In genomic region chr15:71149645-71150557, GRCh38 we compare ENCODE assay signal across 19 cellular contexts. TPM values are rescaled to one million over a fixed set of nuclear protein-coding genes. Genes with fewer than 3 reads are reported as not detected.
DNase-seq lines count a peak whose midpoint lies in the region; ATAC-seq, FAIRE-seq and TF ChIP-seq lines count a peak whose summit lies in the region.
"Had no signal": no experiment of that assay in that cellular context is flagged by ENCODE, and none has a peak within 500 bp of the region (broad histone marks: within the 10 kb centered on the region; RNA-seq: fewer than 3 reads in every experiment).

No MANE protein-coding gene starts in this region.

- TF ChIP-seq EP300 in HepG2 (IDR thresholded peaks at IDR 0.05; ENCODE audit: low read depth in 2 of 2, low read length in 2 of 2), result no peak
- TF ChIP-seq EP300 in HepG2 (CRISPR knock-in tag; IDR thresholded peaks at IDR 0.05; ENCODE audit: borderline replicate concordance), result no peak

- no peak for TF ChIP-seq POLR2A in HepG2 (IDR thresholded peaks at IDR 0.05; ENCODE audit: insufficient read depth in 1 of 2, low read depth in 2 of 2, low read length in 2 of 2)

- DNase-seq in HepG2 (ENCODE audit: low spot score) (no peak), fibroblast of the conjunctiva (ENCODE audit: low read depth) (peak; percentile 17), activated gamma-delta T cell treated with Interleukin-2 at 50 U/mL for 16 hours (no peak), caudate nucleus (lab: John Stamatoyannopoulos, UW) (no peak)
- DNase-seq in CD8-positive, alpha-beta T cell, result no peak
- DNase-seq: ACHN; effector CD8-positive, alpha-beta T cell; GF-D8; naive B cell; NCI-H1436 treated with DMSO at 0.1 percent for 48 hours; NCI-H748 treated with DMSO at 0.1 percent for 48 hours; SHP77; stimulated activated naive CD8-positive, alpha-beta T cell treated with anti-CD3 and anti-CD28 coated beads, Interleukin-15, amount 100 ng/mL, for 72 hours; T1000 had no signal

- H3K79me2 ChIP-seq in HepG2 (ENCODE audit: insufficient read depth, low read length), result no peaks in the 10 kb centered on the region

- WGBS in liver, result 23% methylated on average over 7 of the region's 7 CpGs
- 26% methylated on average over 7 of the region's 7 CpGs for WGBS in HepG2 (ENCODE audit: low lambda C conversion rate)

- H3K9ac ChIP-seq in liver (ENCODE audit: low read depth in 1 of 2, low read length in 2 of 2), result peak overlapping the region in 1 of 2 donors; percentile 36
- H3K9ac ChIP-seq in HepG2 (ENCODE audit: insufficient read depth, low read depth, low read length), result no peak overlapping the region

- no peaks in the 10 kb centered on the region for H4K20me1 ChIP-seq in HepG2 (ENCODE audit: insufficient read depth, low read length)

- H3K9me3 Mint-ChIP-seq in nephron, result no peaks in the 10 kb centered on the region
- no peaks in the 10 kb centered on the region for H3K9me3 Mint-ChIP-seq in CD8-positive, alpha-beta T cell
- H3K9me3 Mint-ChIP-seq: activated T-helper 1 cell treated with anti-CD3 and anti-CD28 coated beads, Interleukin-12 subunit alpha, Interleukin-12 subunit beta, Interleukin-2, Interleukin-4 antibody, amounts not matched to agents 30 ng/mL and 10 ng/mL and 1 ng/mL, durations not matched to agents 14 hours and 24 hours and 36 hours; stimulated activated naive CD8-positive, alpha-beta T cell treated with anti-CD3 and anti-CD28 coated beads, Interleukin-15, amount 100 ng/mL, for 72 hours had no signal

- TF ChIP-seq CTCF in liver (IDR thresholded peaks at IDR 0.05; ENCODE audit: low read depth, low read length, missing input control), result no peak
- TF ChIP-seq CTCF in HepG2 (CRISPR knock-in tag; IDR thresholded peaks at IDR 0.05), result no peak
- no peak for TF ChIP-seq CTCF in nephron (IDR thresholded peaks at IDR 0.05; ENCODE audit: unreplicated experiment in 3 of 3)
- TF ChIP-seq CTCF in CD8-positive, alpha-beta T cell (IDR thresholded peaks at IDR 0.05), result no peak

- POLR2A ChIA-PET in HepG2 (lab: Yijun Ruan, JAX), result no interaction called here
- POLR2A ChIA-PET in CD8-positive, alpha-beta T cell (lab: Charles Lee), result no interaction called here

- intact Hi-C loops in HepG2 (cut with micrococcal nuclease; ENCODE audit: unreplicated experiment), result no loop called here
- intact Hi-C loops in CD8-positive, alpha-beta T cell (cut with DNase I, micrococcal nuclease), result loop anchor here in 1 of 2 experiments (10.0 kb wide), 1 partner anchor 55 kb away; no protein-coding TSS in a partner anchor

- no TSS peak for BruUV-seq in HepG2 (replicated peaks; lab: Mats Ljungman, UMichigan)

- H3K27me3 Mint-ChIP-seq in nephron (ENCODE audit: low read depth), result peaks cover 3% of the 10 kb centered on the region
- H3K27me3 Mint-ChIP-seq in CD8-positive, alpha-beta T cell (ENCODE audit: low read depth), result peaks cover 5% of the 10 kb centered on the region

- in situ Hi-C loops in HepG2 (cut with HindIII; ENCODE audit: extremely low pct_ligation_motif_present, low pct_unique_long_range_greater_than_20kb), result no loop called here

- H3K4me1 ChIP-seq in liver (ENCODE audit: control insufficient read depth in 4 of 4, insufficient read depth in 4 of 4, low read length in 3 of 4) (peaks cover 6 to 64% (median 52%) of the 10 kb centered on the region in 4 donors), HepG2 (ENCODE audit: insufficient read depth, low read length) (no peaks in the 10 kb centered on the region)
- no peaks in the 10 kb centered on the region for H3K4me1 ChIP-seq in CD8-positive, alpha-beta T cell (ENCODE audit: insufficient read depth, low read length)

- ATAC-seq in HepG2, result no peak
- ATAC-seq in CD8-positive, alpha-beta T cell, result no peak
- ATAC-seq in HG02884 (IDR thresholded peaks at IDR 0.05; ENCODE audit: unreplicated experiment), result no peak
- ATAC-seq: stimulated activated naive CD8-positive, alpha-beta T cell treated with anti-CD3 and anti-CD28 coated beads, Interleukin-15, amount 100 ng/mL, for 72 hours had no signal

- no peak overlapping the region for H2AFZ ChIP-seq in HepG2 (ENCODE audit: low read length)

- no peak for FAIRE-seq in HepG2 (lab: Jason Lieb, UNC)
- FAIRE-seq: frontal cortex had no signal

- H3K36me3 Mint-ChIP-seq in nephron (ENCODE audit: low read depth), result no peaks in the 10 kb centered on the region
- H3K36me3 Mint-ChIP-seq in CD8-positive, alpha-beta T cell, result no peaks in the 10 kb centered on the region
- H3K36me3 Mint-ChIP-seq: naive B cell had no signal

- H3K27ac ChIP-seq in liver (ENCODE audit: low read depth in 1 of 2, low read length in 2 of 2), result peak overlapping the region; percentile 74 to 87
- H3K27ac ChIP-seq in HepG2 (ENCODE audit: extremely low read length, insufficient read depth, low read length), result no peak overlapping the region
- no peak overlapping the region for H3K27ac ChIP-seq in CD8-positive, alpha-beta T cell (ENCODE audit: low read depth, low read length)
- H3K27ac ChIP-seq in caudate nucleus (ENCODE audit: low read depth, low read length), result no peak overlapping the region

- H3K4me1 Mint-ChIP-seq in nephron, result peaks cover 42% of the 10 kb centered on the region
- H3K4me1 Mint-ChIP-seq in CD8-positive, alpha-beta T cell (ENCODE audit: low read depth), result no peaks in the 10 kb centered on the region
- H3K4me1 Mint-ChIP-seq: naive B cell; stimulated activated naive CD8-positive, alpha-beta T cell treated with anti-CD3 and anti-CD28 coated beads, Interleukin-15, amount 100 ng/mL, for 72 hours had no signal

- H3K4me3 Mint-ChIP-seq in nephron, result peak overlapping the region in 1 of 3 experiments; percentile 26
- H3K4me3 Mint-ChIP-seq in CD8-positive, alpha-beta T cell, result no peak overlapping the region
- H3K4me3 Mint-ChIP-seq: activated T-helper 1 cell treated with anti-CD3 and anti-CD28 coated beads, Interleukin-12 subunit alpha, Interleukin-12 subunit beta, Interleukin-2, Interleukin-4 antibody, amounts not matched to agents 30 ng/mL and 10 ng/mL and 1 ng/mL, durations not matched to agents 14 hours and 24 hours and 36 hours; naive B cell; stimulated activated naive CD8-positive, alpha-beta T cell treated with anti-CD3 and anti-CD28 coated beads, Interleukin-15, amount 100 ng/mL, for 72 hours had no signal

- H3K27me3 ChIP-seq in liver (ENCODE audit: control insufficient read depth in 4 of 4, insufficient read depth in 4 of 4, low read length in 3 of 4) (no peaks in the 10 kb centered on the region), HepG2 (ENCODE audit: control insufficient read depth in 1 of 2, insufficient read depth in 2 of 2, low read length in 2 of 2) (peaks cover 0 to 8% of the 10 kb centered on the region in 2 experiments; a peak in 1 of 5 replicates)
- no peaks in the 10 kb centered on the region for H3K27me3 ChIP-seq in CD8-positive, alpha-beta T cell (ENCODE audit: insufficient read depth, low read length)

- peak overlapping the region; percentile 10 to 66 (median 31) for H3K27ac Mint-ChIP-seq in nephron
- H3K27ac Mint-ChIP-seq in CD8-positive, alpha-beta T cell, result no peak overlapping the region
- H3K27ac Mint-ChIP-seq: activated T-helper 1 cell treated with anti-CD3 and anti-CD28 coated beads, Interleukin-12 subunit alpha, Interleukin-12 subunit beta, Interleukin-2, Interleukin-4 antibody, amounts not matched to agents 30 ng/mL and 10 ng/mL and 1 ng/mL, durations not matched to agents 14 hours and 24 hours and 36 hours; naive B cell had no signal

- H3K4me3 ChIP-seq in liver (ENCODE audit: low read depth in 1 of 3, low read length in 3 of 3) (no peak overlapping the region), HepG2 (replicated peaks in 1 of 3; ENCODE audit: insufficient read depth in 1 of 3, low read depth in 2 of 3, low read length in 3 of 3) (no peak overlapping the region)
- no peak overlapping the region for H3K4me3 ChIP-seq in CD8-positive, alpha-beta T cell (ENCODE audit: low read depth, low read length)

- H3K36me3 ChIP-seq in liver (ENCODE audit: control insufficient read depth in 4 of 4, insufficient read depth in 3 of 4, low read depth in 1 of 4, low read length in 3 of 4) (no peaks in the 10 kb centered on the region), HepG2 (replicated peaks in 1 of 2; ENCODE audit: control insufficient read depth in 1 of 2, insufficient read depth in 2 of 2, low read length in 2 of 2) (no peaks in the 10 kb centered on the region)
- H3K36me3 ChIP-seq in CD8-positive, alpha-beta T cell (ENCODE audit: insufficient read depth, low read length), result no peaks in the 10 kb centered on the region

- CTCF ChIA-PET in HepG2 (lab: Yijun Ruan, JAX; ENCODE audit: low intra/inter-chr PET ratio, low total read pairs), result no interaction called here
- CTCF ChIA-PET in CD8-positive, alpha-beta T cell (lab: Charles Lee), result no interaction called here

- TF ChIP-seq RAD21 in liver (IDR thresholded peaks at IDR 0.05) (peak; percentile 27 to 58), HepG2 (CRISPR knock-in tag; IDR thresholded peaks at IDR 0.05) (no peak)

- no peak overlapping the region for H3K4me2 ChIP-seq in HepG2 (ENCODE audit: low read depth, low read length)

- H3K9me3 ChIP-seq in liver (ENCODE audit: control insufficient read depth in 4 of 4, low read length in 3 of 4) (no peaks in the 10 kb centered on the region), HepG2 (ENCODE audit: low read length) (no peaks in the 10 kb centered on the region)
- no peaks in the 10 kb centered on the region for H3K9me3 ChIP-seq in CD8-positive, alpha-beta T cell (ENCODE audit: low read length)

RNA-seq across cellular contexts. Expression of gene THSD4, which starts 34.6 kb away (rescaled TPM):
- total RNA-seq in liver, result 10 to 100 TPM in 1 of 2 donors, under 1 TPM in 1; 0.23 to 11.5 TPM
- polyA plus RNA-seq in liver, result 1 to 10 TPM; 1.3 to 2.5 TPM
- 0.07 TPM in 2 replicates for total RNA-seq in HepG2 (2016; rRNA removed; fragmentation: Illumina TruSeq; extraction: Trizol)
- not detected in 2 replicates for total RNA-seq in HepG2 (2016; cell fraction: cytosol; rRNA removed; fragmentation: Illumina TruSeq; extraction: Trizol; ENCODE audit: low read depth)
- total RNA-seq in HepG2 (2016; cell fraction: insoluble cytoplasmic fraction; rRNA removed; fragmentation: Illumina TruSeq; extraction: Trizol), result 0.04 TPM in 1 of 2 replicates, not detected in the other
- 0.06 and 0.07 TPM in 2 replicates for total RNA-seq in HepG2 (2016; cell fraction: membrane; rRNA removed; fragmentation: Illumina TruSeq; extraction: Trizol)
- 0.16 TPM in 1 of 2 replicates, not detected in the other for total RNA-seq in HepG2 (2016; cell fraction: nucleus; rRNA removed; fragmentation: Illumina TruSeq; extraction: Trizol)
- 0.21 and 0.26 TPM in 2 replicates for polyA plus RNA-seq in HepG2 (2011; rRNA removed)
- polyA plus RNA-seq in HepG2 (2011; cell fraction: cytosol; rRNA removed), result 0.15 and 0.27 TPM in 2 replicates
- polyA plus RNA-seq in HepG2 (2011; cell fraction: nucleus; rRNA removed), result 0.24 and 0.33 TPM in 2 replicates
- 0.24 and 0.53 TPM in 2 replicates for polyA plus RNA-seq in HepG2 (2012)
- 0.03 TPM in 1 of 2 replicates, not detected in the other for polyA plus RNA-seq in HepG2 (2016; cell fraction: cytosol; fragmentation: Illumina TruSeq; extraction: Trizol; ENCODE audit: low read depth)
- polyA plus RNA-seq in HepG2 (2016; cell fraction: insoluble cytoplasmic fraction; fragmentation: Illumina TruSeq; extraction: Trizol; ENCODE audit: low read depth), result not detected in 2 replicates
- 0.03 and 0.12 TPM in 2 replicates for polyA plus RNA-seq in HepG2 (2016; cell fraction: membrane; fragmentation: Illumina TruSeq; extraction: Trizol; ENCODE audit: low read depth)
- 0.15 TPM in 1 of 2 replicates, not detected in the other for polyA plus RNA-seq in HepG2 (2016; cell fraction: nucleus; fragmentation: Illumina TruSeq; extraction: Trizol; ENCODE audit: insufficient read depth, low read depth)
- polyA minus RNA-seq in HepG2 (2011; rRNA and poly(A)+ RNA removed; ENCODE audit: low replicate concordance), result 0.06 and 7.6 TPM in 2 replicates
- 0.10 and 0.26 TPM in 2 replicates for polyA minus RNA-seq in HepG2 (2011; cell fraction: cytosol; rRNA and poly(A)+ RNA removed)
- polyA minus RNA-seq in HepG2 (2011; cell fraction: nucleus; rRNA and poly(A)+ RNA removed), result 0.12 and 0.26 TPM in 2 replicates
- total RNA-seq in CD8-positive, alpha-beta T cell, result not detected
- total RNA-seq: activated T-helper 1 cell treated with anti-CD3 and anti-CD28 coated beads, Interleukin-12 subunit alpha, Interleukin-12 subunit beta, Interleukin-2, Interleukin-4 antibody, amounts not matched to agents 30 ng/mL and 10 ng/mL and 1 ng/mL, durations not matched to agents 14 hours and 24 hours and 36 hours had no signal

Comparison
In these comparisons a context has a peak if more than half of its experiments do, and no peak if none do; other contexts are left out.
1. H3K27ac ChIP-seq: peak in liver (2 of 2); none in HepG2 (single experiment), CD8-positive, alpha-beta T cell (single experiment) and caudate nucleus (single experiment).